Comparison of ENCODE assay signal across 13 cellular contexts in the genomic region with DNA sequence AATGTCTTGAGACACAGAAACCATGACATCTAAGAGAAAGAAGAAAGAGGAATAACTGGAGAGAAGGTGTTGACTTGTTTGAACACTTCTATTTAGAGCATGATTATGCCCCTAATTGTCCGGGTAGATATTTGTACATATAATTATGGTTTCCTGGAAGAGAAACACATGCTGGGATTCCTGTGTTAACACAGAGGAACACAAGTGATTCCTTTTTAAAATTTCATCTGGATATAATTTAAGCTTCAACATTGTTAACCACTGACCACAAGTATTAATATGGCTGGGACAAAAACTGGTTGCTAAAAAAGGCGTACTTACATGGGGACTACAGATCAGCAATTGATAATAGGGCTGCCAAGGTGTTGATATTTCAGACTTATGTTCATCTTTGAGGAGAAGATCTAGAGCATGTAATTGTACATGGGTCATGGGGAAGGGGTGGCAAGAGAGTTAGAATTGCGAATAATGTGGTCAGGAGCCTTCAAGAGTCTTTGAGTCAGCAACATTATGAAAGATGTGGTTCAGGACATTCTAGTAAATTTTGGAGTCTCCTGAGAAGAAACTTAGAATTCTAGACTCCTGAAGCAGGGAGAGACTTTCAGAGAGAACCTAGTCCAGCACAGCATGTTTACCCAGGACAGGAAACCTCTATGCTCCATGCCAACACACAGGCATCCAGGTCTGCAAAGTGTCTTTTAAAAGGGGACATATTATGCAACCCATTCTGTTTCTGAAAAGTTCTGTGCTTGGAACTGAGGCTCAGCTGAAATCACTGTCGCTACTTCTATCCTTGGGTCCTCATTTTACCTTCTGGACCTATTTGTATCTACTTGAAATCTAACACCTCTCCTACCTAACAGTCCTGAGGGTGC. TPM values are rescaled to one million over a fixed set of nuclear protein-coding genes. Genes with fewer than 3 reads are reported as not detected.
A peak's percentile ranks its signal among the peaks of the same experiment; 100 is the strongest.
DNase-seq lines count a peak whose midpoint lies in the region; ATAC-seq lines count a peak whose summit lies in the region.
"Had no signal": no experiment of that assay in that cellular context is flagged by ENCODE, and none has a peak within 500 bp of the region (broad histone marks: within the 10 kb centered on the region; RNA-seq: fewer than 3 reads in every experiment).

No MANE protein-coding gene starts in this region.

- no peaks in the 10 kb centered on the region for H3K27me3 Mint-ChIP-seq in T-helper 17 cell
- H3K27me3 Mint-ChIP-seq: brain, progenitor cell of endocrine pancreas had no signal

- peaks cover 73% of the 10 kb centered on the region for H3K4me1 Mint-ChIP-seq in T-helper 17 cell

- peak overlapping the region; percentile 99 for H3K27ac Mint-ChIP-seq in T-helper 17 cell
- H3K27ac Mint-ChIP-seq: mesothelial cell of epicardium, progenitor cell of endocrine pancreas had no signal

- H3K4me3 Mint-ChIP-seq in T-helper 17 cell: peak overlapping the region; percentile 41
- H3K4me3 Mint-ChIP-seq: brain, mesothelial cell of epicardium had no signal

- DNase-seq in AG20443 (ENCODE audit: low spot score) (peak; percentile 16), EH (ENCODE audit: low read depth) (peak; percentile 22), T-helper 17 cell (no peak), left lobe of liver (ENCODE audit: low spot score) (no peak), hippocampal formation (lab: John Stamatoyannopoulos, UW) (no peak), substantia nigra (lab: John Stamatoyannopoulos, UW) (no peak), NCI-H1048 (lab: John Stamatoyannopoulos, UW) (no peak)
- DNase-seq: NCI-H187; stimulated activated CD4-positive, alpha-beta T cell treated with anti-CD3 and anti-CD28 coated beads, Interleukin-4, amount 100 ng/mL, for 24 hours had no signal

- ATAC-seq in T-helper 17 cell (no peak), left lobe of liver (peak; percentile 72), HG02852 (IDR thresholded peaks at IDR 0.05; ENCODE audit: unreplicated experiment) (no peak)

- H3K27ac ChIP-seq in substantia nigra (ENCODE audit: low read depth, low read length, poor library complexity, severe bottlenecking): no peak overlapping the region

- H3K9me3 ChIP-seq in T-helper 17 cell (ENCODE audit: control insufficient read depth, low read length, poor library complexity, severe bottlenecking): no peaks in the 10 kb centered on the region

- H3K36me3 Mint-ChIP-seq in T-helper 17 cell (ENCODE audit: low read depth): peaks cover 12% of the 10 kb centered on the region

RNA-seq across cellular contexts. Expression of a gene that starts 56.5 kb away (rescaled TPM):
- total RNA-seq in T-helper 17 cell (100 to 1,000 TPM; 262 to 265 TPM), left lobe of liver (7.7 TPM)

Comparison
In these comparisons a context has a peak if more than half of its experiments do, and no peak if none do; other contexts are left out.
1. DNase-seq: peak in AG20443 (single experiment) and EH (single experiment); none in T-helper 17 cell (0 of 3), left lobe of liver (single experiment), hippocampal formation (0 of 2), substantia nigra (0 of 49) and NCI-H1048 (single experiment).
2. RNA of a gene that starts 56.5 kb away (total RNA-seq): 262 to 265 TPM in T-helper 17 cell; 7.7 TPM in left lobe of liver (single experiment); every median in the first group is over 10 times any median in the second.